In the genomic region with DNA sequence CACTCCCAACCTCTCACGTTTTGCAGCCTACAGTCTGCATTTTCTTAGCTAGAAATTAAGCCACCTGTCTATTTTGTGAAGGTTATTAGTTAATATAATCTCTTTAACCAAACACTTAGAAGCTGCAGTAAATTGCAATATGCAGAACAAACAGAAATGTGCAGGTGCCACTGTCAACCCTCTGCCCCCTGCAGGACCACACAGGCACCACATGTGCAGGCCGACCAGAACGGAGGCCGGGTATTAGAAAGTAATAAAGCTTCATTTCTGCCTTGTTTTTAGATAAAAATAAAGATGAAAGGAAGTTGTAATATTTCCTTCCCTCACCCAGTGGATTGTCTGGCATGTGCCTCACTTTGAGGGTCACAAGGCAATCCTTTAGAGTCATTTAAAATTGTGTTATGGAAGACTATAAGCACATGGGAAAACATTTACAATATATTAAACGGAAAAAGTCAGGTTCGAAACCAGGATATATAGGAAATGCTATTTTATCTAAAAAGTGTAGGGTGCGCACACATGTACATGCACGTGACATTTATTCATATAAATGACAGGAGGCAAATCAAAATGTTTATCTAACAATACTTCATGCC, we compare ENCODE assay signal across 1 cellular context.
TF ChIP-seq lines count a peak whose summit lies in the region.

No MANE protein-coding gene starts in this region.

TF ChIP-seq in Ishikawa, 13 proteins besides CTCF, POLR2A, EP300 and RAD21 (continued from another document):
- TF ChIP-seq, protein P1, sequence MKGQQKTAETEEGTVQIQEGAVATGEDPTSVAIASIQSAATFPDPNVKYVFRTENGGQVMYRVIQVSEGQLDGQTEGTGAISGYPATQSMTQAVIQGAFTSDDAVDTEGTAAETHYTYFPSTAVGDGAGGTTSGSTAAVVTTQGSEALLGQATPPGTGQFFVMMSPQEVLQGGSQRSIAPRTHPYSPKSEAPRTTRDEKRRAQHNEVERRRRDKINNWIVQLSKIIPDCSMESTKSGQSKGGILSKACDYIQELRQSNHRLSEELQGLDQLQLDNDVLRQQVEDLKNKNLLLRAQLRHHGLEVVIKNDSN (IDR thresholded peaks at IDR 0.05) = no peak
- TF ChIP-seq TCF12 (IDR thresholded peaks at IDR 0.05; ENCODE audit: low read depth) = no peak
- no peak for TF ChIP-seq EGR1 (IDR thresholded peaks at IDR 0.05)
- TF ChIP-seq, protein P2, sequence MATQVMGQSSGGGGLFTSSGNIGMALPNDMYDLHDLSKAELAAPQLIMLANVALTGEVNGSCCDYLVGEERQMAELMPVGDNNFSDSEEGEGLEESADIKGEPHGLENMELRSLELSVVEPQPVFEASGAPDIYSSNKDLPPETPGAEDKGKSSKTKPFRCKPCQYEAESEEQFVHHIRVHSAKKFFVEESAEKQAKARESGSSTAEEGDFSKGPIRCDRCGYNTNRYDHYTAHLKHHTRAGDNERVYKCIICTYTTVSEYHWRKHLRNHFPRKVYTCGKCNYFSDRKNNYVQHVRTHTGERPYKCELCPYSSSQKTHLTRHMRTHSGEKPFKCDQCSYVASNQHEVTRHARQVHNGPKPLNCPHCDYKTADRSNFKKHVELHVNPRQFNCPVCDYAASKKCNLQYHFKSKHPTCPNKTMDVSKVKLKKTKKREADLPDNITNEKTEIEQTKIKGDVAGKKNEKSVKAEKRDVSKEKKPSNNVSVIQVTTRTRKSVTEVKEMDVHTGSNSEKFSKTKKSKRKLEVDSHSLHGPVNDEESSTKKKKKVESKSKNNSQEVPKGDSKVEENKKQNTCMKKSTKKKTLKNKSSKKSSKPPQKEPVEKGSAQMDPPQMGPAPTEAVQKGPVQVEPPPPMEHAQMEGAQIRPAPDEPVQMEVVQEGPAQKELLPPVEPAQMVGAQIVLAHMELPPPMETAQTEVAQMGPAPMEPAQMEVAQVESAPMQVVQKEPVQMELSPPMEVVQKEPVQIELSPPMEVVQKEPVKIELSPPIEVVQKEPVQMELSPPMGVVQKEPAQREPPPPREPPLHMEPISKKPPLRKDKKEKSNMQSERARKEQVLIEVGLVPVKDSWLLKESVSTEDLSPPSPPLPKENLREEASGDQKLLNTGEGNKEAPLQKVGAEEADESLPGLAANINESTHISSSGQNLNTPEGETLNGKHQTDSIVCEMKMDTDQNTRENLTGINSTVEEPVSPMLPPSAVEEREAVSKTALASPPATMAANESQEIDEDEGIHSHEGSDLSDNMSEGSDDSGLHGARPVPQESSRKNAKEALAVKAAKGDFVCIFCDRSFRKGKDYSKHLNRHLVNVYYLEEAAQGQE (IDR thresholded peaks at IDR 0.05; ENCODE audit: low read depth) = no peak
- no peak for TF ChIP-seq CEBPB (IDR thresholded peaks at IDR 0.05)
- TF ChIP-seq TAF1 (IDR thresholded peaks at IDR 0.05; ENCODE audit: low read depth) = no peak
